In the genomic region with DNA sequence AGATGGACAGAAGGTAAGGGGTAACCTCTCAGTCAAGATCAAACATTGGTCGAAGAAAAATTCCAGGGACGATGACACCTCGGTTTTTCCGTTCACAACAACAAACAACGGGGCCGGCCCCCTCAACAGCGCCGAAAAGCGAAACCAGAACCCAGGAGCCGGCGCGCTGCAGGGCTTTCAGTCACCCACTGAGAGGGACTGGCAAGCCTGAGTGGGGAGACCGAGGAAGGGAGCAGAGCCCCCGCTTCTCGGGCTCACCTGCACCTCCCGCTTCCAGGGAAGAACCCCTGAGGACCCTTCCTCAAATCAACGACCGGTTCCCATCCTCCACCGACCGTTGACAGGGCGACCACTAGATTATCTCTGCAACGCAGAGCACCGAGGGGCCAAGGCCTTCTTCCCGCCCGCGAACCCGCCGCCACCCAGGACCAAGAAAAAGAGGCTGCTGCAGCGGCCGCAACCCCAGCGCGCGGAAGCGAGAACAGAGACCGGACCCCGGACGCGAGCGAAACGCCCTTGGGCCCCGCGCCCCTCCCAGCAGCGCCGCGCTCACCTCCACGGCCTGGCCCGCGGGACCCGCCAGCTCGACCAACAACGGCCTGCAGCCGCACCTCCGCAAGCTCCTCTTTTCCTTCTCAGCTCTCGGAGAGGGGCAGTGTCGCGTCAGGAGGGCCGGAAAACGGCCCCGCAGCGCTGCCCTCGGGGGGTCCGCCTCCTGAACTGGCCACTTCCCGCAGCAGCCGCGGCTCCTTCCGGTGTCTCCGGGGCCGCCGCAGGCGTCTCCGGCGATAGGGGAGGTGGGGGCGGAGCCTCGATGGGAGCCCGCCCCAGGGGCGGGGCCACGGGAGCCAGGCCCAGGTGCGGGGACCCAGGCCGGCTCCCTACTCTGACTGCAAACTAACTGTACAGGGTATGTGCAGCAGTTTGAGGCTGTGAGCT, we compare ENCODE assay signal across 8 cellular contexts. TPM values are rescaled to one million over a fixed set of nuclear protein-coding genes. Genes with fewer than 3 reads are reported as not detected.
A peak's percentile ranks its signal among the peaks of the same experiment; 100 is the strongest.
DNase-seq lines count a peak whose midpoint lies in the region; ATAC-seq and TF ChIP-seq lines count a peak whose summit lies in the region.

A gene (minus strand): TSS at position 763 of the 939 bp plus-strand sequence. CDS start 18,155 bp downstream, outside the sequence.

- peak within 1 kb of the TSS; percentile 99 for H3K4me3 Mint-ChIP-seq in type B pancreatic cell

- no peaks in the 10 kb centered on the region for H3K9me3 Mint-ChIP-seq in type B pancreatic cell

- H3K36me3 Mint-ChIP-seq in type B pancreatic cell, result peaks cover 3% of the 10 kb centered on the region

- TF ChIP-seq CTCF in cardiac muscle cell (IDR thresholded peaks at IDR 0.05; ENCODE audit: low read depth, low read length) (no peak), type B pancreatic cell (conservative IDR thresholded peaks at IDR 0.05) (peak; percentile 11)

- H3K27me3 ChIP-seq in cardiac muscle cell, result no peaks in the 10 kb centered on the region

- TF ChIP-seq POLR2A in GM10847 (IDR thresholded peaks at IDR 0.05; ENCODE audit: extremely low read depth, insufficient read length), result peak; percentile 63

- H3K27ac Mint-ChIP-seq in type B pancreatic cell, result peak within 1 kb of the TSS; percentile 94

- peak; percentile 46 for DNase-seq in NCI-H1048 (lab: John Stamatoyannopoulos, UW)
- DNase-seq in SW480 (ENCODE audit: low spot score), result peak; percentile 77
- DNase-seq in activated naive CD8-positive, alpha-beta T cell treated with anti-CD3 and anti-CD28 coated beads, Interleukin-2, amount 50 U/mL, for 16 hours (ENCODE audit: low read depth, low spot score), result peak; percentile 85
- peak; percentile 82 to 94 for DNase-seq in cardiac muscle cell (ENCODE audit: low read depth in 1 of 2, low spot score in 1 of 2)
- peak; percentile 88 for DNase-seq in pons (ENCODE audit: low spot score)
- DNase-seq in type B pancreatic cell (ENCODE audit: extremely low spot score, unreplicated experiment), result peak; percentile 84

- peaks cover 7% of the 10 kb centered on the region for H3K4me1 ChIP-seq in cardiac muscle cell (ENCODE audit: low read depth)

- H3K4me1 Mint-ChIP-seq in type B pancreatic cell (ENCODE audit: unreplicated experiment), result peaks cover 23% of the 10 kb centered on the region

- H3K4me3 ChIP-seq in cardiac muscle cell, result peak within 1 kb of the TSS; percentile 70

- peak; percentile 95 for ATAC-seq in HG02571 (IDR thresholded peaks at IDR 0.05; ENCODE audit: unreplicated experiment)

- H3K9me3 ChIP-seq in cardiac muscle cell (ENCODE audit: low read depth), result no peaks in the 10 kb centered on the region

- H3K27ac ChIP-seq in cardiac muscle cell, result peak within 1 kb of the TSS; percentile 90

- no peaks in the 10 kb centered on the region for H3K27me3 Mint-ChIP-seq in type B pancreatic cell

- H3K36me3 ChIP-seq in cardiac muscle cell, result no peaks in the 10 kb centered on the region

RNA-seq across cellular contexts. Expression of the gene that starts here (rescaled TPM):
- total RNA-seq in cardiac muscle cell (33.5 and 48.4 TPM in 2 replicates), type B pancreatic cell (ENCODE audit: low replicate concordance) (46.6 and 66.3 TPM in 2 replicates)
- polyA plus RNA-seq in cardiac muscle cell, result 43.8 and 60.0 TPM in 2 replicates

Comparison
In these comparisons a context has a peak if more than half of its experiments do, and no peak if none do; other contexts are left out.
1. Peak in every context shown above with its lines: DNase-seq, ATAC-seq, H3K4me3 ChIP-seq and H3K27ac ChIP-seq.